Comparison of ENCODE assay signal across 10 cellular contexts in the genomic region with DNA sequence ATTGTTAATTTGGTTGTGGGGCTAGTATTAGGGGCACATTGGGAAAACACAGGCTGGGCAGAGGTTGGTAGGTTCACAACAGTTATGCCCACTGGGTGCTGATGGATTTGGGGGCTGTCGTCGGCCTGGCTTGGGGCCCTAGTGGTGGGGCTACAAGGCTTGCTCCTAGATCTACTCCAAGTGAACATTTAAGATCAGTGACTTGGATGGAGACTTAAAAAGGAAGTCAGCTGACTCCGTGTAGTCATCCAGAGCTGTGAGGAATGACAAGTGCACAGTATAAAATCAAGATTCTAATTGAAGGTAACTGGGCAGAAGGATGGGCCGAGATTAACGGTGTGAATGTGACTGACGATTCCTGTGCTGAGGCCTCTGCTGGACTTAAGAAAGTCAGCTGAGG. TPM values are rescaled to one million over a fixed set of nuclear protein-coding genes. Genes with fewer than 3 reads are reported as not detected.
DNase-seq lines count a peak whose midpoint lies in the region; ATAC-seq, FAIRE-seq and TF ChIP-seq lines count a peak whose summit lies in the region.
"Had no signal": no experiment of that assay in that cellular context is flagged by ENCODE, and none has a peak within 500 bp of the region (broad histone marks: within the 10 kb centered on the region; RNA-seq: fewer than 3 reads in every experiment).

No MANE protein-coding gene starts in this region.

- H3K9me2 ChIP-seq in HCT116 (ENCODE audit: insufficient read depth) = no peaks in the 10 kb centered on the region

- no peak overlapping the region for H2AFZ ChIP-seq in HCT116 (ENCODE audit: low read depth, low read length, poor library complexity, severe bottlenecking)

- H3K27ac Mint-ChIP-seq in brain (peak overlapping the region; percentile 83 to 94 (median 92)), neural crest cell (ENCODE audit: unreplicated experiment) (peak overlapping the region; percentile 90)

- CTCF ChIA-PET in A549 (lab: Yijun Ruan, JAX) (interaction anchor here (0.6 to 41.8 kb wide), 5 partner anchors 9 to 219 kb away, joined by 3 to 1730 read pairs (median 11); partner anchors contain the start of genes ATG101, NR4A1 and SMIM41), HCT116 (lab: Charles Lee) (interaction anchor here (1.5 kb wide), 1 partner anchor 30 kb away, joined by 5 read pairs; no protein-coding TSS in a partner anchor)

- H3K4me2 ChIP-seq in A549 (peak overlapping the region; percentile 96; the same call in 2 of the 3 replicates), HCT116 (ENCODE audit: low read length) (peak overlapping the region; percentile 93)

- WGBS in A549 (ENCODE audit: missing lambda C conversion rate) = 92% methylated on average over 6 of the region's 6 CpGs

- no peaks in the 10 kb centered on the region for H3K9me3 ChIP-seq in A549
- no peaks in the 10 kb centered on the region for H3K9me3 ChIP-seq in HCT116 (ENCODE audit: control insufficient read depth in 1 of 2, insufficient read depth in 1 of 2, low read depth in 1 of 2, low read length in 2 of 2)

- H3K9ac ChIP-seq in HCT116 (ENCODE audit: low read length) = peak overlapping the region; percentile 96

- no peak for DNase-seq in A549 (ENCODE audit: low read depth in 1 of 2, low spot score in 1 of 2)
- no peak for DNase-seq in HCT116 (ENCODE audit: low read depth, low spot score)
- no peak for DNase-seq in neural crest cell (ENCODE audit: low read depth, low spot score)
- DNase-seq in NCI-H2107 treated with DMSO at 0.1 percent for 48 hours (lab: John Stamatoyannopoulos, UW; ENCODE audit: unreplicated experiment) = no peak
- DNase-seq in DMS79 (lab: John Stamatoyannopoulos, UW) = no peak
- no peak for DNase-seq in 8988T
- DNase-seq: midbrain, NCI-H2029 had no signal

- no peak for FAIRE-seq in A549 (lab: Jason Lieb, UNC)

- ATAC-seq in A549 (no peak), HCT116 (no peak), HG03521 (IDR thresholded peaks at IDR 0.05; ENCODE audit: unreplicated experiment) (no peak)

- TF ChIP-seq CTCF in A549 (IDR thresholded peaks at IDR 0.05) (no peak), HCT116 (IDR thresholded peaks at IDR 0.05 in 2 of 3, conservative IDR thresholded peaks at IDR 0.05 in 1 of 3; ENCODE audit: borderline replicate concordance in 1 of 3, insufficient read depth in 1 of 3, low read depth in 2 of 3, low read length in 2 of 3) (no peak), brain (conservative IDR thresholded peaks at IDR 0.05) (no peak), neural crest cell (conservative IDR thresholded peaks at IDR 0.05) (no peak)

- no peak overlapping the region; a peak in 1 of 6 replicates for H3K27ac ChIP-seq in A549
- no peak overlapping the region for H3K27ac ChIP-seq in HCT116 (ENCODE audit: low read depth, low read length)

- TF ChIP-seq RAD21 in A549 (conservative IDR thresholded peaks at IDR 0.05 in 1 of 2, IDR thresholded peaks at IDR 0.05 in 1 of 2) (no peak), HCT116 (IDR thresholded peaks at IDR 0.05; ENCODE audit: low read depth) (no peak)

- RAD21 ChIA-PET in HCT116 (lab: Charles Lee; ENCODE audit: low non-redundant PET in 1 of 2, low total read pairs in 2 of 2, uncharacterized antibody in 2 of 2, unreplicated experiment in 2 of 2) = no interaction called here

- peak overlapping the region; percentile 87 to 95 (median 90) for H3K4me3 Mint-ChIP-seq in brain
- H3K4me3 Mint-ChIP-seq in neural crest cell = peak overlapping the region; percentile 97

- no peaks in the 10 kb centered on the region for H3K36me3 Mint-ChIP-seq in brain
- no peaks in the 10 kb centered on the region for H3K36me3 Mint-ChIP-seq in neural crest cell (ENCODE audit: low read depth)

- no peak for TF ChIP-seq EP300 in A549 (IDR thresholded peaks at IDR 0.05)

- H3K4me3 ChIP-seq in A549 (no peak overlapping the region), HCT116 (replicated peaks in 1 of 2; ENCODE audit: low read depth in 1 of 2, low read length in 2 of 2) (0 out of 4 replicates have a peak overlapping the region, but pooled peaks of 1 of the 2 experiments have one; percentile 77)

- intact Hi-C loops in HCT116 (cut with micrococcal nuclease) = no loop called here

- TF ChIP-seq POLR2A in A549 (IDR thresholded peaks at IDR 0.05; ENCODE audit: low read length) = no peak
- TF ChIP-seq POLR2A in HCT116 (IDR thresholded peaks at IDR 0.05; ENCODE audit: borderline replicate concordance, extremely low read depth, insufficient read depth, insufficient read length) = no peak

- no peaks in the 10 kb centered on the region for H3K27me3 ChIP-seq in HCT116 (ENCODE audit: insufficient read depth, low read length)

- peaks cover 0 to 3% (median 0%) of the 10 kb centered on the region in 5 experiments for H3K9me3 Mint-ChIP-seq in brain
- no peaks in the 10 kb centered on the region for H3K9me3 Mint-ChIP-seq in neural crest cell

- H3K36me3 ChIP-seq in HCT116 (ENCODE audit: control insufficient read depth in 1 of 2, insufficient read depth in 2 of 2, low read length in 2 of 2) = no peaks in the 10 kb centered on the region

- peaks cover 26% of the 10 kb centered on the region for H3K79me2 ChIP-seq in HCT116 (ENCODE audit: insufficient read depth, low read length)

- POLR2A ChIA-PET in A549 (lab: Yijun Ruan, JAX) = interaction anchor here (3.8 kb wide), 1 partner anchor 13 kb away, joined by 19 read pairs; the partner anchor contains the start of gene NR4A1
- POLR2A ChIA-PET in HCT116 (lab: Charles Lee) = interaction anchor here (1.0 to 1.5 kb wide), 2 partner anchors 9 to 12 kb away, joined by 3 to 7 read pairs; partner anchors contain the start of gene NR4A1

- BruUV-seq in HCT116 (replicated peaks; lab: Mats Ljungman, UMichigan) = TSS peak; percentile 53

- H3K4me1 Mint-ChIP-seq in brain = peaks cover 73% of the 10 kb centered on the region
- peaks cover 48% of the 10 kb centered on the region for H3K4me1 Mint-ChIP-seq in neural crest cell

- no peaks in the 10 kb centered on the region for H4K20me1 ChIP-seq in HCT116 (ENCODE audit: insufficient read depth)

- peaks cover 27% of the 10 kb centered on the region for H3K27me3 Mint-ChIP-seq in brain
- peaks cover 6% of the 10 kb centered on the region for H3K27me3 Mint-ChIP-seq in neural crest cell (ENCODE audit: low read depth)

- H3K4me1 ChIP-seq in A549 = peaks cover 10% of the 10 kb centered on the region
- peaks cover 8 to 30% of the 10 kb centered on the region in 2 experiments for H3K4me1 ChIP-seq in HCT116 (ENCODE audit: control insufficient read depth in 1 of 2, insufficient read depth in 2 of 2, low read length in 2 of 2)

TF ChIP-seq in A549, 52 proteins besides CTCF, POLR2A, EP300 and RAD21 (continues in another document):
- TF ChIP-seq JUNB (IDR thresholded peaks at IDR 0.05) = no peak
- no peak for TF ChIP-seq SREBF2 (IDR thresholded peaks at IDR 0.05)
- TF ChIP-seq EHF (CRISPR knock-in tag; IDR thresholded peaks at IDR 0.05) = no peak
- no peak for TF ChIP-seq POLR2AphosphoS2 (conservative IDR thresholded peaks at IDR 0.05; ENCODE audit: low read length)

TF ChIP-seq in HCT116, 20 proteins besides CTCF, POLR2A, EP300 and RAD21 (continues in another document):
- TF ChIP-seq CBX3 (IDR thresholded peaks at IDR 0.05; ENCODE audit: low read depth) (no peak), POLR2AphosphoS5 (IDR thresholded peaks at IDR 0.05; ENCODE audit: low read depth, low read length) (no peak), TCF7L2 (IDR thresholded peaks at IDR 0.05; ENCODE audit: borderline replicate concordance, extremely low read depth, insufficient read depth, insufficient read length) (no peak), SIN3A (IDR thresholded peaks at IDR 0.05; ENCODE audit: low read depth) (no peak), EGR1 (IDR thresholded peaks at IDR 0.05; ENCODE audit: low read depth) (no peak)

RNA-seq across cellular contexts. Expression of gene NR4A1, which starts 12.8 kb away (rescaled TPM):
- polyA plus RNA-seq in A549 (2011; rRNA removed) (81.3 and 89.6 TPM in 2 replicates), A549 (2017; fragmentation: RNase III; extraction: RNeasy Plus Mini Kit Qiagen cat#74134 plus additional on column Dnase treatment) (24.7 to 39.6 TPM (median 28.7 TPM) in 3 replicates), brain (ENCODE audit: insufficient read depth, low read depth, low replicate concordance) (26.2 TPM)
- polyA plus RNA-seq in A549 (2012; cell fraction: cytosol; rRNA removed) = 151 and 315 TPM in 2 replicates
- polyA plus RNA-seq in A549 (2012; cell fraction: nucleus; rRNA removed) = 768 and 886 TPM in 2 replicates
- polyA minus RNA-seq in A549 (2011; rRNA and poly(A)+ RNA removed) = 132 and 174 TPM in 2 replicates
- total RNA-seq in HCT116 (2021; ENCODE audit: unreplicated experiment) (35.3 TPM), neural crest cell (51.0 and 52.8 TPM in 2 replicates)
- 117 and 343 TPM in 2 replicates for polyA plus RNA-seq in HCT116 (2012)

RNA-seq across cellular contexts. Expression of gene ATG101, which starts 31.3 kb away (rescaled TPM):
- 124 and 141 TPM in 2 replicates for polyA plus RNA-seq in A549 (2011; rRNA removed)
- 168 and 190 TPM in 2 replicates for polyA plus RNA-seq in A549 (2012; cell fraction: cytosol; rRNA removed)
- polyA plus RNA-seq in A549 (2012; cell fraction: nucleus; rRNA removed) = 140 and 145 TPM in 2 replicates
- 81.3 to 87.9 TPM (median 82.6 TPM) in 3 replicates for polyA plus RNA-seq in A549 (2017; fragmentation: RNase III; extraction: RNeasy Plus Mini Kit Qiagen cat#74134 plus additional on column Dnase treatment)
- polyA minus RNA-seq in A549 (2011; rRNA and poly(A)+ RNA removed) = 109 and 119 TPM in 2 replicates
- total RNA-seq in HCT116 (2021; ENCODE audit: unreplicated experiment) = 49.2 TPM
- 69.2 and 101 TPM in 2 replicates for polyA plus RNA-seq in HCT116 (2012)
- 52.5 TPM for polyA plus RNA-seq in brain (ENCODE audit: insufficient read depth, low read depth, low replicate concordance)
- total RNA-seq in neural crest cell = 32.1 and 34.3 TPM in 2 replicates

RNA-seq across cellular contexts. Expression of gene TAMALIN, which starts 31.7 kb away (rescaled TPM):
- polyA plus RNA-seq in A549 (2011; rRNA removed) (0.22 and 0.35 TPM in 2 replicates), A549 (2017; fragmentation: RNase III; extraction: RNeasy Plus Mini Kit Qiagen cat#74134 plus additional on column Dnase treatment) (0.16 to 0.30 TPM (median 0.29 TPM) in 3 replicates), brain (ENCODE audit: insufficient read depth, low read depth, low replicate concordance) (41.5 TPM)
- polyA plus RNA-seq in A549 (2012; cell fraction: cytosol; rRNA removed) = 0.44 and 0.53 TPM in 2 replicates
- polyA plus RNA-seq in A549 (2012; cell fraction: nucleus; rRNA removed) = 1.4 and 3.1 TPM in 2 replicates
- polyA minus RNA-seq in A549 (2011; rRNA and poly(A)+ RNA removed) = 0.44 and 0.62 TPM in 2 replicates
- total RNA-seq in HCT116 (2021; ENCODE audit: unreplicated experiment) (1.1 TPM), neural crest cell (23.2 and 24.2 TPM in 2 replicates)
- polyA plus RNA-seq in HCT116 (2012) = 0.33 and 0.36 TPM in 2 replicates

RNA-seq across cellular contexts. Expression of gene SMIM41, which starts 41.1 kb away (rescaled TPM):
- not detected in 2 replicates for polyA plus RNA-seq in A549 (2011; rRNA removed)
- not detected in 2 replicates for polyA plus RNA-seq in A549 (2012; cell fraction: cytosol; rRNA removed)
- 0.06 and 0.10 TPM in 2 replicates for polyA plus RNA-seq in A549 (2012; cell fraction: nucleus; rRNA removed)
- polyA plus RNA-seq in A549 (2017; fragmentation: RNase III; extraction: RNeasy Plus Mini Kit Qiagen cat#74134 plus additional on column Dnase treatment) = not detected in 3 replicates
- not detected in 2 replicates for polyA minus RNA-seq in A549 (2011; rRNA and poly(A)+ RNA removed)
- not detected for total RNA-seq in HCT116 (2021; ENCODE audit: unreplicated experiment)
- polyA plus RNA-seq in HCT116 (2012) = not detected in 2 replicates
- not detected for polyA plus RNA-seq in brain (ENCODE audit: insufficient read depth, low read depth, low replicate concordance)
- total RNA-seq in neural crest cell = not detected in 2 replicates

Comparison
In these comparisons a context has a peak if more than half of its experiments do, and no peak if none do; other contexts are left out.
1. RNA of gene TAMALIN, which starts 31.7 kb away (total RNA-seq): 23.2 to 24.2 TPM in neural crest cell; 1.1 TPM in HCT116 (single experiment); every median in the first group is over 10 times any median in the second.